In genomic region chr17:65198653-65199382, GRCh38 we compare ENCODE assay signal across 8 cellular contexts.
A peak's percentile ranks its signal among the peaks of the same experiment; 100 is the strongest.
DNase-seq lines count a peak whose midpoint lies in the region; ATAC-seq, FAIRE-seq and TF ChIP-seq lines count a peak whose summit lies in the region.

No MANE protein-coding gene starts in this region.

- H3K9me3 ChIP-seq in endothelial cell of umbilical vein (replicated peaks; ENCODE audit: control insufficient read depth, insufficient read depth, low read length) = no peaks in the 10 kb centered on the region
- no peaks in the 10 kb centered on the region for H3K9me3 ChIP-seq in mucosa of descending colon

- intact Hi-C loops in activated naive CD4-positive, alpha-beta T cell treated with anti-CD3 and anti-CD28 coated beads for 36 hours (cut with micrococcal nuclease) = loop anchor here (1.0 to 5.0 kb wide), 7 partner anchors 62 to 422 kb away; partner anchors contain the start of gene RGS9
- intact Hi-C loops in endothelial cell of umbilical vein (cut with micrococcal nuclease) = loop anchor here (1.0 to 5.0 kb wide), 6 partner anchors 62 to 417 kb away; partner anchors contain the start of gene RGS9
- intact Hi-C loops in mucosa of descending colon (cut with DNase I, micrococcal nuclease) = no loop called here

- TF ChIP-seq CTCF in endothelial cell of umbilical vein (IDR thresholded peaks at IDR 0.05; ENCODE audit: extremely low read depth in 1 of 2, insufficient read depth in 1 of 2, low read depth in 1 of 2, low read length in 2 of 2) (peak; percentile 41 to 54), mucosa of descending colon (IDR thresholded peaks at IDR 0.05) (peak; percentile 32)

- H4K20me1 ChIP-seq in endothelial cell of umbilical vein (replicated peaks; ENCODE audit: control insufficient read depth, extremely low read depth, insufficient read depth, low read length) = no peaks in the 10 kb centered on the region

- no peaks in the 10 kb centered on the region for H3K4me1 ChIP-seq in endothelial cell of umbilical vein (ENCODE audit: control insufficient read depth, extremely low read depth, insufficient read depth, low read length)
- H3K4me1 ChIP-seq in mucosa of descending colon (ENCODE audit: low read depth) = peaks cover 5% of the 10 kb centered on the region

- TF ChIP-seq POLR2A in endothelial cell of umbilical vein (IDR thresholded peaks at IDR 0.05; ENCODE audit: low read depth, low read length) = no peak

- H3K4me3 ChIP-seq in endothelial cell of umbilical vein (replicated peaks in 1 of 3; ENCODE audit: insufficient read depth in 1 of 3, low read depth in 1 of 3, low read length in 3 of 3) (no peak overlapping the region), mucosa of descending colon (no peak overlapping the region)

- CTCF ChIA-PET in activated naive CD4-positive, alpha-beta T cell treated with anti-CD3 and anti-CD28 coated beads for 36 hours (lab: Charles Lee) = interaction anchor here (0.5 to 2.0 kb wide), 10 partner anchors 12 to 271 kb away, joined by 3 to 11 read pairs (median 6); partner anchors contain the start of gene RGS9
- CTCF ChIA-PET in endothelial cell of umbilical vein (lab: Charles Lee) = interaction anchor here (0.6 to 3.7 kb wide), 23 partner anchors 11 to 279 kb away, joined by 3 to 38 read pairs (median 6); partner anchors contain the start of genes GNA13, LRRC37A3 and RGS9

- peaks cover 0 to 4% of the 10 kb centered on the region in 2 experiments for H3K27me3 ChIP-seq in endothelial cell of umbilical vein (ENCODE audit: control insufficient read depth in 2 of 2, insufficient read depth in 2 of 2, low read length in 2 of 2)

- no peak overlapping the region for H3K4me2 ChIP-seq in endothelial cell of umbilical vein (ENCODE audit: insufficient read depth, low read length)

- BruUV-seq in endothelial cell of umbilical vein (replicated peaks; lab: Mats Ljungman, UMichigan) = no TSS peak

- dilution Hi-C loops in endothelial cell of umbilical vein (cut with MboI; ENCODE audit: extremely low pct_ligation_motif_present, low sequenced_read_pairs) = no loop called here

- H3K27me3 Mint-ChIP-seq in activated naive CD4-positive, alpha-beta T cell treated with anti-CD3 and anti-CD28 coated beads, Interleukin-2, amount 50 U/mL, for 24 hours = no peaks in the 10 kb centered on the region
- no peaks in the 10 kb centered on the region for H3K27me3 Mint-ChIP-seq in activated naive CD4-positive, alpha-beta T cell treated with anti-CD3 and anti-CD28 coated beads for 36 hours (ENCODE audit: low read depth)

- H3K4me1 Mint-ChIP-seq in activated naive CD4-positive, alpha-beta T cell treated with anti-CD3 and anti-CD28 coated beads, Interleukin-2, amount 50 U/mL, for 24 hours = peaks cover 13% of the 10 kb centered on the region
- peaks cover 8% of the 10 kb centered on the region for H3K4me1 Mint-ChIP-seq in activated naive CD4-positive, alpha-beta T cell treated with anti-CD3 and anti-CD28 coated beads for 36 hours (ENCODE audit: low read depth)

- POLR2A ChIA-PET in endothelial cell of umbilical vein (lab: Charles Lee) = no interaction called here

- DNase-seq in activated naive CD4-positive, alpha-beta T cell treated with anti-CD3 and anti-CD28 coated beads for 36 hours = no peak
- DNase-seq in MV-4-11 (lab: John Stamatoyannopoulos, UW) (peak; percentile 49), SHP77 treated with DMSO at 0.1 percent for 48 hours (lab: John Stamatoyannopoulos, UW) (peak; percentile 38), endothelial cell of umbilical vein (ENCODE audit: low read depth, low spot score) (peak; percentile 67), mucosa of descending colon (peak in 1 of 3 donors; percentile 11), OCI-M2 (lab: John Stamatoyannopoulos, UW; ENCODE audit: unreplicated experiment) (no peak)
- DNase-seq in NK-92 treated with Interleukin-12 subunit alpha and Interleukin-12 subunit beta, amount 100 ng/mL, for 24 hours (lab: John Stamatoyannopoulos, UW) = no peak

- H3K27ac ChIP-seq in endothelial cell of umbilical vein (ENCODE audit: insufficient read depth, low read depth, low read length) = no peak overlapping the region

- H3K79me2 ChIP-seq in endothelial cell of umbilical vein (ENCODE audit: control insufficient read depth, insufficient read depth, low read length) = no peaks in the 10 kb centered on the region

- no peaks in the 10 kb centered on the region for H3K36me3 ChIP-seq in endothelial cell of umbilical vein (ENCODE audit: control insufficient read depth in 2 of 2, extremely low read depth in 1 of 2, insufficient read depth in 2 of 2, low read length in 2 of 2)
- no peaks in the 10 kb centered on the region for H3K36me3 ChIP-seq in mucosa of descending colon (ENCODE audit: low read depth)

- peak; percentile 83 for FAIRE-seq in endothelial cell of umbilical vein (lab: Jason Lieb, UNC)

- peak; percentile 72 for ATAC-seq in mucosa of descending colon

- H3K9me1 ChIP-seq in endothelial cell of umbilical vein (replicated peaks; ENCODE audit: control insufficient read depth, extremely low read depth, insufficient read depth, low read length) = no peaks in the 10 kb centered on the region

- H3K9ac ChIP-seq in endothelial cell of umbilical vein (replicated peaks; ENCODE audit: extremely low read depth, insufficient read depth, low read length) = no peak overlapping the region

- H2AFZ ChIP-seq in endothelial cell of umbilical vein (ENCODE audit: low read depth, low read length) = no peak overlapping the region

- no peaks in the 10 kb centered on the region for H3K9me3 Mint-ChIP-seq in activated naive CD4-positive, alpha-beta T cell treated with anti-CD3 and anti-CD28 coated beads, Interleukin-2, amount 50 U/mL, for 24 hours
- H3K9me3 Mint-ChIP-seq in activated naive CD4-positive, alpha-beta T cell treated with anti-CD3 and anti-CD28 coated beads for 36 hours = no peaks in the 10 kb centered on the region

- no peaks in the 10 kb centered on the region for H3K36me3 Mint-ChIP-seq in activated naive CD4-positive, alpha-beta T cell treated with anti-CD3 and anti-CD28 coated beads, Interleukin-2, amount 50 U/mL, for 24 hours
- no peaks in the 10 kb centered on the region for H3K36me3 Mint-ChIP-seq in activated naive CD4-positive, alpha-beta T cell treated with anti-CD3 and anti-CD28 coated beads for 36 hours (ENCODE audit: low read depth)

- peak overlapping the region; percentile 27 for H3K27ac Mint-ChIP-seq in activated naive CD4-positive, alpha-beta T cell treated with anti-CD3 and anti-CD28 coated beads, Interleukin-2, amount 50 U/mL, for 24 hours
- no peak overlapping the region for H3K27ac Mint-ChIP-seq in activated naive CD4-positive, alpha-beta T cell treated with anti-CD3 and anti-CD28 coated beads for 36 hours

- H3K4me3 Mint-ChIP-seq in activated naive CD4-positive, alpha-beta T cell treated with anti-CD3 and anti-CD28 coated beads, Interleukin-2, amount 50 U/mL, for 24 hours = no peak overlapping the region
- H3K4me3 Mint-ChIP-seq in activated naive CD4-positive, alpha-beta T cell treated with anti-CD3 and anti-CD28 coated beads for 36 hours = no peak overlapping the region

TF ChIP-seq in endothelial cell of umbilical vein, 7 proteins besides CTCF, POLR2A, EP300 and RAD21:
- TF ChIP-seq JUN (IDR thresholded peaks at IDR 0.05; ENCODE audit: borderline replicate concordance, insufficient read depth, insufficient read length, low read depth) = no peak
- TF ChIP-seq GATA2 (IDR thresholded peaks at IDR 0.05; ENCODE audit: insufficient read depth, insufficient read length, low read depth, low read length) = peak; percentile 58

Comparison
In these comparisons a context has a peak if more than half of its experiments do, and no peak if none do; other contexts are left out.
1. DNase-seq: peak in MV-4-11 (single experiment), SHP77 treated with DMSO at 0.1 percent for 48 hours (single experiment) and endothelial cell of umbilical vein (single experiment); none in activated naive CD4-positive, alpha-beta T cell treated with anti-CD3 and anti-CD28 coated beads for 36 hours (single experiment), OCI-M2 (single experiment) and NK-92 treated with Interleukin-12 subunit alpha and Interleukin-12 subunit beta, amount 100 ng/mL, for 24 hours (single experiment).
2. intact Hi-C loops: an anchor here in activated naive CD4-positive, alpha-beta T cell treated with anti-CD3 and anti-CD28 coated beads for 36 hours (1.0 to 5.0 kb wide) and endothelial cell of umbilical vein (1.0 to 5.0 kb wide); none called in mucosa of descending colon.